Comparison of ENCODE assay signal across 1 cellular context in genomic region chr6:167839343-167839742, GRCh38.
TF ChIP-seq lines count a peak whose summit lies in the region.

No MANE protein-coding gene starts in this region.

TF ChIP-seq in HEK293, 187 proteins besides CTCF, POLR2A, EP300 and RAD21 (continued from another document and continues in another):
- no peak for TF ChIP-seq PRDM2 (tag by site-specific recombination; IDR thresholded peaks at IDR 0.05; ENCODE audit: borderline replicate concordance)
- TF ChIP-seq ZNF629 (tag by site-specific recombination; IDR thresholded peaks at IDR 0.05), result peak; percentile 87
- no peak for TF ChIP-seq ZNF132 (tag by site-specific recombination; IDR thresholded peaks at IDR 0.05; ENCODE audit: borderline replicate concordance)
- no peak for TF ChIP-seq REPIN1 (tag by site-specific recombination; IDR thresholded peaks at IDR 0.05; ENCODE audit: low read depth)
- no peak for TF ChIP-seq SCRT2 (tag by site-specific recombination; IDR thresholded peaks at IDR 0.05)
- 0 out of 2 replicates have a peak, but pooled peaks have one; percentile 15 for TF ChIP-seq OSR2 (tag by site-specific recombination; IDR thresholded peaks at IDR 0.05)
- TF ChIP-seq ZFHX2 (tag by site-specific recombination; conservative IDR thresholded peaks at IDR 0.05), result 0 out of 2 replicates have a peak, but pooled peaks have one; percentile 15
- TF ChIP-seq ATF2 (tag by site-specific recombination; IDR thresholded peaks at IDR 0.05; ENCODE audit: low read depth), result peak; percentile 48; the same call in 1 of the 2 replicates
- TF ChIP-seq ZBTB26 (tag by site-specific recombination; optimal IDR thresholded peaks at IDR 0.05), result no peak
- TF ChIP-seq ZFP37 (tag by site-specific recombination; IDR thresholded peaks at IDR 0.05), result no peak
- TF ChIP-seq ZSCAN23 (tag by site-specific recombination; IDR thresholded peaks at IDR 0.05), result no peak
- TF ChIP-seq ZFP41 (tag by site-specific recombination; IDR thresholded peaks at IDR 0.05; ENCODE audit: borderline replicate concordance), result no peak
- no peak for TF ChIP-seq PRDM1 (tag by site-specific recombination; IDR thresholded peaks at IDR 0.05)
- no peak for TF ChIP-seq ZNF2 (tag by site-specific recombination; IDR thresholded peaks at IDR 0.05)
- peak; percentile 91 for TF ChIP-seq PRDM6 (tag by site-specific recombination; IDR thresholded peaks at IDR 0.05)
- TF ChIP-seq GFI1B (tag by site-specific recombination; IDR thresholded peaks at IDR 0.05), result no peak
- no peak for TF ChIP-seq ZNF621 (tag by site-specific recombination; IDR thresholded peaks at IDR 0.05)
- TF ChIP-seq ZNF366 (tag by site-specific recombination; conservative IDR thresholded peaks at IDR 0.05), result no peak
- TF ChIP-seq ZNF398 (tag by site-specific recombination; IDR thresholded peaks at IDR 0.05), result no peak
- TF ChIP-seq ZNF175 (tag by site-specific recombination; IDR thresholded peaks at IDR 0.05), result no peak
- no peak for TF ChIP-seq ZNF248 (tag by site-specific recombination; IDR thresholded peaks at IDR 0.05)
- peak; percentile 97 for TF ChIP-seq ZNF24 (tag by site-specific recombination; IDR thresholded peaks at IDR 0.05)
- TF ChIP-seq RBAK (tag by site-specific recombination; IDR thresholded peaks at IDR 0.05), result no peak
- TF ChIP-seq PATZ1 (tag by site-specific recombination; IDR thresholded peaks at IDR 0.05), result no peak
- no peak for TF ChIP-seq ZNF585B (tag by site-specific recombination; IDR thresholded peaks at IDR 0.05)
- 0 out of 2 replicates have a peak, but pooled peaks have one; percentile 22 for TF ChIP-seq ZEB2 (tag by site-specific recombination; IDR thresholded peaks at IDR 0.05)
- no peak for TF ChIP-seq ZNF560 (tag by site-specific recombination; IDR thresholded peaks at IDR 0.05; ENCODE audit: borderline replicate concordance)
- TF ChIP-seq ZBTB21 (tag by site-specific recombination; IDR thresholded peaks at IDR 0.05), result peak; percentile 48; the same call in 1 of the 2 replicates
- no peak for TF ChIP-seq REST (tag by site-specific recombination; IDR thresholded peaks at IDR 0.05)
- TF ChIP-seq ZBTB8A (tag by site-specific recombination; IDR thresholded peaks at IDR 0.05), result 0 out of 2 replicates have a peak, but pooled peaks have one; percentile 8
- no peak for TF ChIP-seq MZF1 (tag by site-specific recombination; IDR thresholded peaks at IDR 0.05; ENCODE audit: borderline replicate concordance)
- TF ChIP-seq SP3 (tag by site-specific recombination; IDR thresholded peaks at IDR 0.05), result no peak
- no peak for TF ChIP-seq ZNF701 (tag by site-specific recombination; IDR thresholded peaks at IDR 0.05)
- TF ChIP-seq ZNF391 (tag by site-specific recombination; IDR thresholded peaks at IDR 0.05; ENCODE audit: borderline replicate concordance, low read depth), result no peak
- no peak for TF ChIP-seq EGR2 (tag by site-specific recombination; IDR thresholded peaks at IDR 0.05; ENCODE audit: low read depth)
- TF ChIP-seq ZNF280D (tag by site-specific recombination; IDR thresholded peaks at IDR 0.05), result no peak
- no peak for TF ChIP-seq ZNF112 (tag by site-specific recombination; IDR thresholded peaks at IDR 0.05)
